8 cellular contexts compared by ENCODE assay signal in the genomic region with DNA sequence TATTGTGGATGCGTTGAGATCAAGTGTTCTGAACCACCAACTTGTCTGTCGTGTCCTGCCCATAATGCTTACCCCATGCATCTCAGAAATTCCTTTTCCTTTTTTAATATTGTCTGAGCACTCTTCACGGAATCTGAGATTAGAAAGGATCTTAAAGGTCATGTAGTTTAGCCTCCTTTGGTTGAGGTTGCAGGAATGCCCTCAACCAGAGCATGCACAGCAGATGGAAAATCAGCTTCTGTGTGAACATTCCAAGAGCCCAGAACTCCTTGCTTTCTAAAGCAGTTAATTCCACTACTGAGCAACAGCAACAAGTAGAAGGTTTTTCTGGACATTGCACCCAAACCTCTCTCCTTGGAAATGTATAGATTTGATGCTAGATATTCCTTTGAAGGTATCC.
DNase-seq lines count a peak whose midpoint lies in the region; ATAC-seq and TF ChIP-seq lines count a peak whose summit lies in the region.

No MANE protein-coding gene starts in this region.

- no peaks in the 10 kb centered on the region for H3K36me3 ChIP-seq in transverse colon
- no peaks in the 10 kb centered on the region for H3K36me3 ChIP-seq in vagina

- no peak for DNase-seq in activated naive CD4-positive, alpha-beta T cell treated with anti-CD3 and anti-CD28 coated beads for 36 hours
- no peak for DNase-seq in activated naive CD4-positive, alpha-beta T cell treated with anti-CD3 and anti-CD28 coated beads, Interleukin-2, amount 50 U/mL, for 16 hours
- DNase-seq in T-cell (no peak), glomerular visceral epithelial cell (ENCODE audit: extremely low spot score) (peak; percentile 15), transverse colon (no peak), G401 (ENCODE audit: low spot score) (no peak), vagina (ENCODE audit: extremely low spot score in 2 of 2) (no peak)

- CTCF ChIA-PET in activated naive CD4-positive, alpha-beta T cell treated with anti-CD3 and anti-CD28 coated beads for 36 hours (lab: Charles Lee): interaction anchor here (1.4 kb wide), 1 partner anchor 53 kb away, joined by 6 read pairs; no protein-coding TSS in a partner anchor
- CTCF ChIA-PET in T-cell (lab: Charles Lee): interaction anchor here in 1 of 2 donors (1.0 to 2.4 kb wide), 2 partner anchors 30 to 623 kb away, joined by 3 to 10 read pairs; no protein-coding TSS in a partner anchor

- H3K4me1 ChIP-seq in transverse colon: peaks cover 4 to 26% (median 18%) of the 10 kb centered on the region in 4 donors
- peaks cover 12% of the 10 kb centered on the region for H3K4me1 ChIP-seq in vagina

- no peaks in the 10 kb centered on the region for H3K36me3 Mint-ChIP-seq in activated naive CD4-positive, alpha-beta T cell treated with anti-CD3 and anti-CD28 coated beads for 36 hours (ENCODE audit: low read depth)
- H3K36me3 Mint-ChIP-seq in T-cell: peaks cover 3% of the 10 kb centered on the region

- TF ChIP-seq CTCF in transverse colon (IDR thresholded peaks at IDR 0.05) (no peak), vagina (IDR thresholded peaks at IDR 0.05) (no peak)

- in situ Hi-C loops in transverse colon (cut with MboI; ENCODE audit: low pct_ligation_motif_present in 1 of 4, low pct_unique_long_range_greater_than_20kb in 1 of 4, low sequenced_read_pairs in 3 of 4): no loop called here
- in situ Hi-C loops in G401 (cut with HindIII; ENCODE audit: low sequenced_read_pairs): no loop called here

- TF ChIP-seq POLR2A in transverse colon (IDR thresholded peaks at IDR 0.05) (no peak), vagina (IDR thresholded peaks at IDR 0.05) (no peak)

- H3K27me3 Mint-ChIP-seq in activated naive CD4-positive, alpha-beta T cell treated with anti-CD3 and anti-CD28 coated beads for 36 hours (ENCODE audit: low read depth): no peaks in the 10 kb centered on the region
- H3K27me3 Mint-ChIP-seq in T-cell: no peaks in the 10 kb centered on the region

- POLR2A ChIA-PET in T-cell (lab: Charles Lee): no interaction called here

- H3K27me3 ChIP-seq in transverse colon (no peaks in the 10 kb centered on the region), vagina (no peaks in the 10 kb centered on the region)

- TF ChIP-seq EP300 in transverse colon (IDR thresholded peaks at IDR 0.05; ENCODE audit: low read depth): no peak

- H3K27ac Mint-ChIP-seq in activated naive CD4-positive, alpha-beta T cell treated with anti-CD3 and anti-CD28 coated beads for 36 hours: peak overlapping the region; percentile 65
- H3K27ac Mint-ChIP-seq in T-cell: peak overlapping the region; percentile 92 to 97

- H3K4me3 Mint-ChIP-seq in activated naive CD4-positive, alpha-beta T cell treated with anti-CD3 and anti-CD28 coated beads for 36 hours: no peak overlapping the region
- H3K4me3 Mint-ChIP-seq in T-cell: peak overlapping the region in 1 of 3 donors; percentile 73

- peak overlapping the region; percentile 76 to 88 (median 82) for H3K27ac ChIP-seq in transverse colon
- no peak overlapping the region for H3K27ac ChIP-seq in vagina

- H3K9me3 ChIP-seq in transverse colon (no peaks in the 10 kb centered on the region), vagina (no peaks in the 10 kb centered on the region)

- no peak overlapping the region for H3K4me3 ChIP-seq in transverse colon
- no peak overlapping the region for H3K4me3 ChIP-seq in vagina

- peaks cover 1% of the 10 kb centered on the region for H3K9me3 Mint-ChIP-seq in activated naive CD4-positive, alpha-beta T cell treated with anti-CD3 and anti-CD28 coated beads for 36 hours
- peaks cover 0 to 3% (median 0%) of the 10 kb centered on the region in 3 donors for H3K9me3 Mint-ChIP-seq in T-cell

- WGBS in transverse colon (ENCODE audit: low coverage in 1 of 2), 2 donors: 65 to 66% methylated on average over 3 of the region's 3 CpGs

- peaks cover 62% of the 10 kb centered on the region for H3K4me1 Mint-ChIP-seq in activated naive CD4-positive, alpha-beta T cell treated with anti-CD3 and anti-CD28 coated beads for 36 hours (ENCODE audit: low read depth)
- peaks cover 67 to 78% (median 72%) of the 10 kb centered on the region in 3 donors for H3K4me1 Mint-ChIP-seq in T-cell

- intact Hi-C loops in activated naive CD4-positive, alpha-beta T cell treated with anti-CD3 and anti-CD28 coated beads for 36 hours (cut with micrococcal nuclease): loop anchor here (1.0 to 10.0 kb wide), 3 partner anchors 204 to 1259 kb away; no protein-coding TSS in a partner anchor
- intact Hi-C loops in transverse colon (cut with DNase I; ENCODE audit: low total_unique reads): no loop called here
- intact Hi-C loops in vagina (cut with DNase I): no loop called here

- no peak for ATAC-seq in T-cell (replicated peaks in 1 of 4)
- no peak for ATAC-seq in HG02840 (IDR thresholded peaks at IDR 0.05; ENCODE audit: low FRiP score, unreplicated experiment)
